Comparison of ENCODE assay signal across 17 cellular contexts in genomic region chr2:230599854-230600253, GRCh38.
DNase-seq lines count a peak whose midpoint lies in the region; ATAC-seq, FAIRE-seq and TF ChIP-seq lines count a peak whose summit lies in the region.
"Had no signal": no experiment of that assay in that cellular context is flagged by ENCODE, and none has a peak within 500 bp of the region (broad histone marks: within the 10 kb centered on the region; RNA-seq: fewer than 3 reads in every experiment).

No MANE protein-coding gene starts in this region.

- intact Hi-C loops in CD4-positive, alpha-beta memory T cell (cut with micrococcal nuclease): loop anchor here (5.0 kb wide), 1 partner anchor 158 kb away; no protein-coding TSS in a partner anchor
- intact Hi-C loops in spleen (cut with DNase I; ENCODE audit: low total_unique reads): no loop called here

- 46 to 69% (median 61%) methylated on average over 2 of the region's 2 CpGs for WGBS in spleen, 5 donors

- H3K4me1 Mint-ChIP-seq in CD4-positive, alpha-beta memory T cell: peaks cover 48 to 79% (median 66%) of the 10 kb centered on the region in 4 donors
- peaks cover 33% of the 10 kb centered on the region for H3K4me1 Mint-ChIP-seq in T-helper 17 cell

- peak in 1 of 5 donors; percentile 22 for DNase-seq in CD4-positive, alpha-beta memory T cell
- DNase-seq in GM18507 (ENCODE audit: extremely low spot score, insufficient read length, low read depth) (no peak), T-helper 17 cell (no peak), spleen (no peak), NCI-H524 (lab: John Stamatoyannopoulos, UW) (no peak), NOMO-1 (lab: John Stamatoyannopoulos, UW; ENCODE audit: unreplicated experiment in 2 of 2) (no peak)
- DNase-seq: DMS 273 treated with DMSO at 0.1 percent for 48 hours, EL, NCI-H1048, NCI-H1694, SHP77 had no signal

- CTCF ChIA-PET in CD4-positive, alpha-beta memory T cell (lab: Charles Lee; ENCODE audit: partially characterized antibody): no interaction called here

- ATAC-seq in T-helper 17 cell (no peak), GM21737 (IDR thresholded peaks at IDR 0.05; ENCODE audit: unreplicated experiment) (no peak)
- ATAC-seq: GM23338, K562, Panc1, SK-N-SH treated with all-trans-retinoic acid at 6 μM for 48 hours had no signal

- no peak for TF ChIP-seq CTCF in spleen (IDR thresholded peaks at IDR 0.05 in 8 of 11, conservative IDR thresholded peaks at IDR 0.05 in 3 of 11)

- POLR2A ChIA-PET in CD4-positive, alpha-beta memory T cell (lab: Charles Lee; ENCODE audit: partially characterized antibody): interaction anchor here (1.6 kb wide), 1 partner anchor 381 kb away, joined by 4 read pairs; no protein-coding TSS in a partner anchor

- peaks cover 63% of the 10 kb centered on the region for H3K4me1 ChIP-seq in CD4-positive, alpha-beta memory T cell (ENCODE audit: insufficient read depth, low read length)
- H3K4me1 ChIP-seq in spleen: peaks cover 0 to 62% (median 40%) of the 10 kb centered on the region in 6 donors

- H3K4me3 Mint-ChIP-seq in CD4-positive, alpha-beta memory T cell: peak overlapping the region in 5 of 8 donors; percentile 11 to 77 (median 46)
- H3K4me3 Mint-ChIP-seq in T-helper 17 cell: no peak overlapping the region
- H3K4me3 Mint-ChIP-seq: GM23338 had no signal

- no peak overlapping the region for H3K27ac ChIP-seq in CD4-positive, alpha-beta memory T cell (ENCODE audit: low read depth, low read length)
- H3K27ac ChIP-seq in spleen: peak overlapping the region in 6 of 8 donors; percentile 67 to 86 (median 83)
- H3K27ac ChIP-seq: HL-60 had no signal

- no peaks in the 10 kb centered on the region for H3K9me3 ChIP-seq in CD4-positive, alpha-beta memory T cell (ENCODE audit: control insufficient read depth in 1 of 2, low read length in 2 of 2)
- H3K9me3 ChIP-seq in T-helper 17 cell (ENCODE audit: control insufficient read depth, low read length, poor library complexity, severe bottlenecking) (no peaks in the 10 kb centered on the region), spleen (peaks cover 0 to 15% (median 1%) of the 10 kb centered on the region in 8 donors)

- H3K27me3 ChIP-seq in CD4-positive, alpha-beta memory T cell (ENCODE audit: insufficient read depth, low read length): no peaks in the 10 kb centered on the region
- no peaks in the 10 kb centered on the region for H3K27me3 ChIP-seq in spleen (replicated peaks in 1 of 7)

- no peak for TF ChIP-seq POLR2A in spleen (IDR thresholded peaks at IDR 0.05)

- peak overlapping the region in 6 of 7 donors; percentile 7 to 72 (median 57) for H3K27ac Mint-ChIP-seq in CD4-positive, alpha-beta memory T cell
- H3K27ac Mint-ChIP-seq in T-helper 17 cell: peak overlapping the region; percentile 89
- H3K27ac Mint-ChIP-seq: GM23338 had no signal

- no peaks in the 10 kb centered on the region for H3K36me3 ChIP-seq in CD4-positive, alpha-beta memory T cell (ENCODE audit: insufficient read depth, low read length)
- no peaks in the 10 kb centered on the region for H3K36me3 ChIP-seq in spleen

- H3K27me3 Mint-ChIP-seq in CD4-positive, alpha-beta memory T cell: no peaks in the 10 kb centered on the region
- H3K27me3 Mint-ChIP-seq in T-helper 17 cell: no peaks in the 10 kb centered on the region

- H3K36me3 Mint-ChIP-seq in CD4-positive, alpha-beta memory T cell: peaks cover 2 to 7% of the 10 kb centered on the region in 2 donors
- no peaks in the 10 kb centered on the region for H3K36me3 Mint-ChIP-seq in T-helper 17 cell (ENCODE audit: low read depth)

- no peak overlapping the region for H3K4me3 ChIP-seq in CD4-positive, alpha-beta memory T cell (ENCODE audit: low read length in 2 of 2)
- no peak overlapping the region for H3K4me3 ChIP-seq in spleen
- H3K4me3 ChIP-seq: GM23338, K562 had no signal

- H3K9me3 Mint-ChIP-seq in CD4-positive, alpha-beta memory T cell: peaks cover 2 to 15% (median 5%) of the 10 kb centered on the region in 8 donors

- peak; percentile 76 for FAIRE-seq in GM18507 (lab: Jason Lieb, UNC)
- FAIRE-seq: K562 had no signal
